ENCODE assay signal across 1 cellular context in genomic region chr2:201205516-201205850, GRCh38.
TF ChIP-seq lines count a peak whose summit lies in the region.

No MANE protein-coding gene starts in this region.

TF ChIP-seq in IMR-90, 13 proteins besides CTCF, POLR2A, EP300 and RAD21:
- no peak for TF ChIP-seq CHD1 (IDR thresholded peaks at IDR 0.05; ENCODE audit: low read depth, low read length)
